26 cellular contexts compared by ENCODE assay signal in the genomic region with DNA sequence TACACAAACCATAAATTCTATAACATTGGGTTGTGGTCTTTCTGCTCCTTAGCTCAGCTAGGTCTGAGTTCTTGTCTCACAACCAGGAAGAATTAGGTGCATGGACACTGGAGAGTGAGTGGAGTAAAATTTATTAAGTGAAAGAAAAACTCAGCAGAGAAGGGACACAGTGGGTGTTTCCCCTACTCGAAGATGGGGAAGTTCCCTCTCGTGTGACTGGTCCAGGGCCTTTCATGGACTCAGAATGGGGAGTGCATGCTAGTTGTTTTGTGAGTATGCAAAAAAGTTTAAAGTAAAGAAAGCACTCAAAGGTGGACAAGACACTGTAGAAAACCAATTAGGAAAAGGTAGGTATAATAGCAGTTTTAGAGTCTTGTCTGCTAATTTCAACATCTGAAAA.
"Had no signal": no experiment of that assay in that cellular context is flagged by ENCODE, and none has a peak within 500 bp of the region (broad histone marks: within the 10 kb centered on the region; RNA-seq: fewer than 3 reads in every experiment).

No MANE protein-coding gene starts in this region.

- H3K4me1 ChIP-seq: SJSA1 had no signal

- H3K36me3 ChIP-seq: SJSA1 had no signal

- H3K9me3 Mint-ChIP-seq: activated CD4-positive, alpha-beta T cell treated with anti-CD3 and anti-CD28 coated beads, Interleukin-2, amount 10 ng/mL, durations not matched to agents 24 days and 14 days; activated CD8-positive, alpha-beta T cell treated with anti-CD3 and anti-CD28 coated beads for 36 hours; activated naive CD8-positive, alpha-beta T cell treated with anti-CD3 and anti-CD28 coated beads, Interleukin-2, amount 50 U/mL, for 24 hours; activated T-cell treated with anti-CD3 and anti-CD28 coated beads, Interleukin-2, amount 50 U/mL, for 24 hours; activated T-helper 2 cell treated with anti-CD3 and anti-CD28 coated beads, Interferon-gamma antibody, Interleukin-2, Interleukin-4, amounts not matched to agents 10 μg/mL and 5 μg/mL and 100 μg/mL, durations not matched to agents 14 hours and 24 hours and 36 hours; T-helper 1 cell treated with Interleukin-12 subunit alpha and Interleukin-12 subunit beta and Interleukin-4 antibody, amounts not matched to agents 30 μg/mL and 1 μg/mL, for 36 hours; T-helper 2 cell treated with Interferon-gamma antibody and Interleukin-4, amounts not matched to agents 5 μg/mL and 100 μg/mL, for 36 hours had no signal

- H3K4me1 Mint-ChIP-seq: activated CD4-positive, alpha-beta T cell treated with anti-CD3 and anti-CD28 coated beads, Interleukin-2, amount 10 ng/mL, durations not matched to agents 24 days and 14 days; activated naive CD8-positive, alpha-beta T cell treated with anti-CD3 and anti-CD28 coated beads, Interleukin-2, amount 50 U/mL, for 24 hours; brain had no signal

- H3K4me3 ChIP-seq: SJSA1 had no signal

- H3K9ac ChIP-seq: SK-N-SH had no signal

- H3K9me3 ChIP-seq: SJSA1, SK-N-SH had no signal

- H3K27me3 ChIP-seq: SJSA1 had no signal

- DNase-seq: activated CD4-positive, alpha-beta T cell treated with anti-CD3 and anti-CD28 coated beads, Interleukin-2, amount 10 ng/mL, durations not matched to agents 24 days and 14 days; activated CD4-positive, alpha-beta T cell treated with anti-CD3 and anti-CD28 coated beads, Interleukin-2, amount 50 U/mL, for 4 hours; activated CD8-positive, alpha-beta T cell treated with anti-CD3 and anti-CD28 coated beads for 36 hours; activated gamma-delta T cell; activated naive CD4-positive, alpha-beta T cell treated with Interleukin-2 at 50 U/mL for 16 hours; activated naive CD8-positive, alpha-beta T cell treated with anti-CD3 and anti-CD28 coated beads, Interleukin-2, amount 50 U/mL, for 24 hours; activated T-cell treated with anti-CD3 and anti-CD28 coated beads, Interleukin-2, amount 50 U/mL, for 24 hours; anterior cingulate cortex; caudate nucleus; cerebellar nuclear complex; NCI-H1048; NCI-H1436 treated with DMSO at 0.1 percent for 48 hours; NCI-H1694 treated with DMSO at 0.1 percent for 48 hours; NCI-H2029; NCI-H345; NCI-H524 treated with DMSO at 0.1 percent for 48 hours; RPMI8226; SHP77 treated with DMSO at 0.1 percent for 48 hours; SK-N-SH had no signal

- H3K4me3 Mint-ChIP-seq: activated CD4-positive, alpha-beta T cell treated with anti-CD3 and anti-CD28 coated beads, Interleukin-2, amount 10 ng/mL, durations not matched to agents 24 days and 14 days; activated CD8-positive, alpha-beta T cell treated with anti-CD3 and anti-CD28 coated beads for 36 hours; activated naive CD8-positive, alpha-beta T cell; activated naive CD8-positive, alpha-beta T cell treated with anti-CD3 and anti-CD28 coated beads, Interleukin-2, amount 50 U/mL, for 24 hours; activated T-cell treated with anti-CD3 and anti-CD28 coated beads, Interleukin-2, amount 50 U/mL, for 24 hours; brain; T-helper 1 cell treated with Interleukin-12 subunit alpha and Interleukin-12 subunit beta and Interleukin-4 antibody, amounts not matched to agents 30 μg/mL and 1 μg/mL, for 36 hours; T-helper 2 cell treated with Interferon-gamma antibody and Interleukin-4, amounts not matched to agents 5 μg/mL and 100 μg/mL, for 36 hours had no signal

- ATAC-seq: activated CD8-positive, alpha-beta T cell treated with anti-CD3 and anti-CD28 coated beads for 36 hours; activated naive CD8-positive, alpha-beta T cell treated with anti-CD3 and anti-CD28 coated beads, Interleukin-2, amount 50 U/mL, for 24 hours; Panc1 had no signal

- H3K36me3 Mint-ChIP-seq: activated naive CD8-positive, alpha-beta T cell; brain had no signal

- H3K4me2 ChIP-seq: SK-N-SH had no signal

- H3K27ac ChIP-seq: SJSA1 had no signal

- H3K27ac Mint-ChIP-seq: activated CD4-positive, alpha-beta T cell treated with anti-CD3 and anti-CD28 coated beads, Interleukin-2, amount 10 ng/mL, durations not matched to agents 24 days and 14 days; activated CD8-positive, alpha-beta T cell treated with anti-CD3 and anti-CD28 coated beads for 36 hours; activated naive CD8-positive, alpha-beta T cell; activated naive CD8-positive, alpha-beta T cell treated with anti-CD3 and anti-CD28 coated beads, Interleukin-2, amount 50 U/mL, for 24 hours; activated T-cell treated with anti-CD3 and anti-CD28 coated beads, Interleukin-2, amount 50 U/mL, for 24 hours; activated T-helper 2 cell treated with anti-CD3 and anti-CD28 coated beads, Interferon-gamma antibody, Interleukin-2, Interleukin-4, amounts not matched to agents 10 μg/mL and 5 μg/mL and 100 μg/mL, durations not matched to agents 14 hours and 24 hours and 36 hours; brain; T-helper 1 cell treated with Interleukin-12 subunit alpha and Interleukin-12 subunit beta and Interleukin-4 antibody, amounts not matched to agents 30 μg/mL and 1 μg/mL, for 36 hours; T-helper 2 cell treated with Interferon-gamma antibody and Interleukin-4, amounts not matched to agents 5 μg/mL and 100 μg/mL, for 36 hours had no signal
